20 cellular contexts compared by ENCODE assay signal in the genomic region with DNA sequence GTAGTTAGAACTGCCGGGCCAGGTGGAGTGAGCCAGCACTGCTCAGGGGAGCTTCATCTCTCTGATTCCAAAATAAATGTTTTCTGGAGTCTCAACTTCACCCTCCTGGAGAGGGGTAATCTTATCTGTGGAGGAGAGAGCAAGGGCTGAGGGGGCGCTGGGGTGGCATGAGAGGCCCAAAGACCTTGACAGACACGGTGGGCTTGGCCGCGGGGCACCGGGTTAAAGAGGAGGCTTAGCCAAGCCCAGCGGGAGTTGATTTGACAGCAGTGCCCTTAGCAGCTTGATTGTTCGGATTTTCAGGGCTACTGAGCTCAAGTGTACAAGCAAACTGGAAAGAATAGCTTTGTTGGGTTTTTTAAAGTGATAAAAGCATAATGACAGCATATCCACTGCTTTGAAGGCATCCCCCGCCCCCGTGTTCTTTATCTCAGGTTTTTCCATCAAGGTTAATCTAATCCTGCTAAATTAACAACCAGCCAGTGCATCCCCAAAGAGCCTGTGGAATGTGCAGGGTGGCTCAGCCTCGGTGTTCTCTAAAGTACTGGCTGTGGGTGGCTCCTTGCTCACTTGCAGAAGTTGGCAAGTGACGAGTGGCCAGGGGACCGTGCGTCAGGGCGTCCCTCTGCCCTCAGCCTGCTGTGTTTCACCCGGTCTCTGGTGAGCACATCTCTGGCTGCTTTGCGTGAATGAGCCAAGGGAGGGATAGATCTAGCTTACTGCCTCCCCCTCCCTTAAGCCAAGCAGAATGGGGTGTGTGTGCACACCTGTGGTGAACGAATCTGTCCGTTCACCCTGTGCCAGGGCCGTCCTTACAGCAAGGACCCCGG. TPM values are rescaled to one million over a fixed set of nuclear protein-coding genes. Genes with fewer than 3 reads are reported as not detected.
"Had no signal": no experiment of that assay in that cellular context is flagged by ENCODE, and none has a peak within 500 bp of the region (broad histone marks: within the 10 kb centered on the region; RNA-seq: fewer than 3 reads in every experiment).

No MANE protein-coding gene starts in this region.

- H3K9me3 ChIP-seq: ascending aorta, left ventricle myocardium inferior, pancreas, tibial artery, vagina had no signal

- H3K36me3 Mint-ChIP-seq: activated naive CD8-positive, alpha-beta T cell treated with anti-CD3 and anti-CD28 coated beads, Interleukin-2, amount 10 ng/mL, durations not matched to agents 7 days and 5 days had no signal

- H3K27ac Mint-ChIP-seq: activated naive CD8-positive, alpha-beta T cell treated with anti-CD3 and anti-CD28 coated beads, Interleukin-2, amount 10 ng/mL, durations not matched to agents 7 days and 5 days; memory B cell had no signal

- H3K27ac ChIP-seq: ascending aorta, coronary artery, left ventricle myocardium inferior, pancreas, tibial artery, vagina had no signal

- H3K27me3 Mint-ChIP-seq: activated naive CD8-positive, alpha-beta T cell treated with anti-CD3 and anti-CD28 coated beads, Interleukin-2, amount 10 ng/mL, durations not matched to agents 7 days and 5 days; memory B cell had no signal

- H3K27me3 ChIP-seq: ascending aorta, pancreas, tibial artery, vagina had no signal

- H3K4me3 Mint-ChIP-seq: activated naive CD8-positive, alpha-beta T cell treated with anti-CD3 and anti-CD28 coated beads, Interleukin-2, amount 10 ng/mL, durations not matched to agents 7 days and 5 days; memory B cell; nephron had no signal

- ATAC-seq: pancreas had no signal

- H3K4me1 Mint-ChIP-seq: activated naive CD8-positive, alpha-beta T cell treated with anti-CD3 and anti-CD28 coated beads, Interleukin-2, amount 10 ng/mL, durations not matched to agents 7 days and 5 days; memory B cell had no signal

- DNase-seq: activated CD4-positive, alpha-beta T cell treated with anti-CD3 and anti-CD28 coated beads, Interleukin-2, amount 50 U/mL, for 1 hour; activated CD4-positive, CD25-positive, alpha-beta regulatory T cell; activated effector memory CD4-positive, alpha-beta T cell treated with anti-CD3 and anti-CD28 coated beads, Interleukin-2, amount 50 U/mL, for 16 hours; activated naive CD8-positive, alpha-beta T cell treated with anti-CD3 and anti-CD28 coated beads, Interleukin-2, amount 10 ng/mL, durations not matched to agents 7 days and 5 days; activated T-cell treated with anti-CD3 and anti-CD28 coated beads, Interleukin-2, amount 50 U/mL, for 1 hour; effector CD8-positive, alpha-beta T cell; left ventricle myocardium inferior; small intestine; tibial artery had no signal

- H3K4me1 ChIP-seq: pancreas had no signal

- FAIRE-seq: frontal cortex, keratinocyte, pancreas, small intestine had no signal

- H3K4me3 ChIP-seq: ascending aorta, coronary artery, left ventricle myocardium inferior, pancreas, tibial artery, vagina had no signal

- H3K9me3 Mint-ChIP-seq: activated naive CD8-positive, alpha-beta T cell treated with anti-CD3 and anti-CD28 coated beads, Interleukin-2, amount 10 ng/mL, durations not matched to agents 7 days and 5 days; memory B cell; nephron had no signal

RNA-seq across cellular contexts. Expression of gene QRFP, which starts 5.5 kb away (rescaled TPM):
- total RNA-seq: activated CD8-positive, alpha-beta memory T cell treated with anti-CD3 and anti-CD28 coated beads for 36 hours; activated naive CD8-positive, alpha-beta T cell treated with anti-CD3 and anti-CD28 coated beads, Interleukin-2, amount 10 ng/mL, durations not matched to agents 7 days and 5 days; ascending aorta; fibroblast of lung; left ventricle myocardium inferior; pancreas; T-helper 2 cell treated with Interferon-gamma antibody and Interleukin-4, amounts not matched to agents 100 ng/mL and 5 ng/mL, for 36 hours; vagina had no signal
- polyA plus RNA-seq: fibroblast of lung, keratinocyte, pancreas had no signal

RNA-seq across cellular contexts. Expression of gene FIBCD1, which starts 48.0 kb away (rescaled TPM):
- total RNA-seq: activated CD8-positive, alpha-beta memory T cell treated with anti-CD3 and anti-CD28 coated beads for 36 hours; activated naive CD8-positive, alpha-beta T cell treated with anti-CD3 and anti-CD28 coated beads, Interleukin-2, amount 10 ng/mL, durations not matched to agents 7 days and 5 days; ascending aorta; T-helper 2 cell treated with Interferon-gamma antibody and Interleukin-4, amounts not matched to agents 100 ng/mL and 5 ng/mL, for 36 hours; vagina had no signal
- polyA plus RNA-seq: pancreas had no signal
